8 cellular contexts compared by ENCODE assay signal in genomic region chr15:65833501-65834220, GRCh38. TPM values are rescaled to one million over a fixed set of nuclear protein-coding genes. Genes with fewer than 3 reads are reported as not detected.
DNase-seq lines count a peak whose midpoint lies in the region; ATAC-seq and TF ChIP-seq lines count a peak whose summit lies in the region.

No MANE protein-coding gene starts in this region.

- no peaks in the 10 kb centered on the region for H3K9me3 Mint-ChIP-seq in activated CD4-positive, alpha-beta T cell treated with anti-CD3 and anti-CD28 coated beads, Interleukin-2, amount 10 ng/mL, durations not matched to agents 24 days and 14 days

- H3K27me3 ChIP-seq in cardiac muscle cell = no peaks in the 10 kb centered on the region
- no peaks in the 10 kb centered on the region for H3K27me3 ChIP-seq in fibroblast of lung (ENCODE audit: control insufficient read depth, insufficient read depth, low read length)
- no peaks in the 10 kb centered on the region for H3K27me3 ChIP-seq in sigmoid colon

- ATAC-seq in GM21423 (IDR thresholded peaks at IDR 0.05; ENCODE audit: unreplicated experiment) = no peak
- no peak for ATAC-seq in GM18858 (IDR thresholded peaks at IDR 0.05; ENCODE audit: unreplicated experiment)

- DNase-seq in cardiac muscle cell (ENCODE audit: low read depth in 1 of 2, low spot score in 1 of 2) (peak in 1 of 2 donors; percentile 11), cardiac septum (ENCODE audit: low spot score) (no peak), fibroblast of lung (ENCODE audit: low read depth in 2 of 2) (no peak), sigmoid colon (no peak), NOMO-1 treated with DMSO at 0.1 percent for 48 hours (lab: John Stamatoyannopoulos, UW; ENCODE audit: unreplicated experiment) (no peak)
- DNase-seq in activated CD4-positive, alpha-beta T cell treated with anti-CD3 and anti-CD28 coated beads, Interleukin-2, amount 10 ng/mL, durations not matched to agents 24 days and 14 days = peak; percentile 64

- peak overlapping the region; percentile 84 for H3K4me3 Mint-ChIP-seq in activated CD4-positive, alpha-beta T cell treated with anti-CD3 and anti-CD28 coated beads, Interleukin-2, amount 10 ng/mL, durations not matched to agents 24 days and 14 days

- no peaks in the 10 kb centered on the region for H4K20me1 ChIP-seq in fibroblast of lung (ENCODE audit: control insufficient read depth, extremely low read depth, insufficient read depth, low read length)

- intact Hi-C loops in cardiac septum (cut with DNase I) (loop anchor here (5.0 kb wide), 1 partner anchor 41 kb away; the partner anchor contains the start of gene DENND4A), sigmoid colon (cut with DNase I) (loop anchor here (2.0 kb wide), 1 partner anchor 41 kb away; the partner anchor contains the start of gene DENND4A)
- intact Hi-C loops in activated CD4-positive, alpha-beta T cell treated with anti-CD3 and anti-CD28 coated beads, Interleukin-2, amount 10 ng/mL, durations not matched to agents 24 days and 14 days (cut with micrococcal nuclease) = loop anchor here (2.0 kb wide), 1 partner anchor 15 kb away; no protein-coding TSS in a partner anchor

- H3K27ac ChIP-seq in cardiac muscle cell (peak overlapping the region; percentile 91), fibroblast of lung (ENCODE audit: insufficient read depth, low read length) (no peak overlapping the region), sigmoid colon (peak overlapping the region; percentile 73 to 85 (median 79))

- TF ChIP-seq CTCF in cardiac muscle cell (IDR thresholded peaks at IDR 0.05; ENCODE audit: low read depth, low read length) (no peak), fibroblast of lung (conservative IDR thresholded peaks at IDR 0.05 in 1 of 2, IDR thresholded peaks at IDR 0.05 in 1 of 2; ENCODE audit: low read depth in 1 of 2, low read length in 2 of 2) (no peak), sigmoid colon (IDR thresholded peaks at IDR 0.05) (no peak)

- H3K4me3 ChIP-seq in cardiac muscle cell = no peak overlapping the region
- H3K4me3 ChIP-seq in fibroblast of lung (replicated peaks in 1 of 4; ENCODE audit: control extremely low read depth in 1 of 4, insufficient read depth in 1 of 4, low read depth in 3 of 4, low read length in 4 of 4) = no peak overlapping the region
- H3K4me3 ChIP-seq in sigmoid colon = no peak overlapping the region

- H3K36me3 ChIP-seq in cardiac muscle cell = no peaks in the 10 kb centered on the region
- no peaks in the 10 kb centered on the region for H3K36me3 ChIP-seq in fibroblast of lung (ENCODE audit: control insufficient read depth, insufficient read depth, low read length)
- H3K36me3 ChIP-seq in sigmoid colon = no peaks in the 10 kb centered on the region

- 48% methylated on average over 4 of the region's 4 CpGs for WGBS in sigmoid colon, 2 donors

- H2AFZ ChIP-seq in fibroblast of lung (ENCODE audit: low read length) = peak overlapping the region; percentile 0

- TF ChIP-seq POLR2A in sigmoid colon (IDR thresholded peaks at IDR 0.05) = no peak

- peak overlapping the region; percentile 99 for H3K27ac Mint-ChIP-seq in activated CD4-positive, alpha-beta T cell treated with anti-CD3 and anti-CD28 coated beads, Interleukin-2, amount 10 ng/mL, durations not matched to agents 24 days and 14 days

- H3K9me3 ChIP-seq in cardiac muscle cell (ENCODE audit: low read depth) (no peaks in the 10 kb centered on the region), fibroblast of lung (ENCODE audit: control insufficient read depth, insufficient read depth, low read depth, low read length) (no peaks in the 10 kb centered on the region), sigmoid colon (no peaks in the 10 kb centered on the region)

- H3K27me3 Mint-ChIP-seq in activated CD4-positive, alpha-beta T cell treated with anti-CD3 and anti-CD28 coated beads, Interleukin-2, amount 10 ng/mL, durations not matched to agents 24 days and 14 days = no peaks in the 10 kb centered on the region

- H3K9ac ChIP-seq in fibroblast of lung (ENCODE audit: insufficient read depth, low read length) = no peak overlapping the region

- no peak for TF ChIP-seq EP300 in sigmoid colon (IDR thresholded peaks at IDR 0.05)

- no peaks in the 10 kb centered on the region for H3K36me3 Mint-ChIP-seq in activated CD4-positive, alpha-beta T cell treated with anti-CD3 and anti-CD28 coated beads, Interleukin-2, amount 10 ng/mL, durations not matched to agents 24 days and 14 days (ENCODE audit: low read depth)

- H3K4me1 ChIP-seq in cardiac muscle cell (ENCODE audit: low read depth) (peaks cover 25% of the 10 kb centered on the region), fibroblast of lung (ENCODE audit: control insufficient read depth, extremely low read depth, insufficient read depth, low read length) (peaks cover 6% of the 10 kb centered on the region), sigmoid colon (peaks cover 0 to 41% (median 36%) of the 10 kb centered on the region in 4 donors)

- no peaks in the 10 kb centered on the region for H3K79me2 ChIP-seq in fibroblast of lung (ENCODE audit: control insufficient read depth, insufficient read depth, low read length)

- H3K4me1 Mint-ChIP-seq in activated CD4-positive, alpha-beta T cell treated with anti-CD3 and anti-CD28 coated beads, Interleukin-2, amount 10 ng/mL, durations not matched to agents 24 days and 14 days = peaks cover 39% of the 10 kb centered on the region

- no peak overlapping the region for H3K4me2 ChIP-seq in fibroblast of lung (ENCODE audit: extremely low read depth, insufficient read depth, low read length)

RNA-seq across cellular contexts. Expression of gene RAB11A, which starts 35.6 kb away (rescaled TPM):
- total RNA-seq in cardiac muscle cell (163 and 189 TPM in 2 replicates), cardiac septum (147 TPM), fibroblast of lung (38.8 and 56.8 TPM in 2 replicates), sigmoid colon (100 to 1,000 TPM in 1 of 4 donors, 10 to 100 TPM in 3; 74.2 to 112 (median 90.3) TPM)
- polyA plus RNA-seq in cardiac muscle cell (247 and 259 TPM in 2 replicates), fibroblast of lung (501 and 527 TPM in 2 replicates), sigmoid colon (100 to 1,000 TPM; 291 to 468 (median 344) TPM)
- total RNA-seq in activated CD4-positive, alpha-beta T cell treated with anti-CD3 and anti-CD28 coated beads, Interleukin-2, amount 10 ng/mL, durations not matched to agents 24 days and 14 days = 163 TPM in 2 replicates
- polyA plus RNA-seq in fibroblast of lung (2012) = 216 and 245 TPM in 2 replicates
- polyA minus RNA-seq in fibroblast of lung (ENCODE audit: low replicate concordance) = 17.5 and 61.6 TPM in 2 replicates

RNA-seq across cellular contexts. Expression of gene DENND4A, which starts 41.6 kb away (rescaled TPM):
- 4.7 and 7.7 TPM in 2 replicates for total RNA-seq in cardiac muscle cell
- polyA plus RNA-seq in cardiac muscle cell = 3.5 and 7.4 TPM in 2 replicates
- total RNA-seq in cardiac septum = 19.1 TPM
- 44.2 and 48.3 TPM in 2 replicates for total RNA-seq in activated CD4-positive, alpha-beta T cell treated with anti-CD3 and anti-CD28 coated beads, Interleukin-2, amount 10 ng/mL, durations not matched to agents 24 days and 14 days
- 24.9 and 30.6 TPM in 2 replicates for total RNA-seq in fibroblast of lung
- 13.5 and 16.7 TPM in 2 replicates for polyA plus RNA-seq in fibroblast of lung
- polyA plus RNA-seq in fibroblast of lung (2012) = 8.1 and 10.4 TPM in 2 replicates
- polyA minus RNA-seq in fibroblast of lung (ENCODE audit: low replicate concordance) = 8.2 and 12.8 TPM in 2 replicates
- 10 to 100 TPM; 29.3 to 46.1 (median 43.9) TPM for total RNA-seq in sigmoid colon
- 10 to 100 TPM in 1 of 3 donors, 1 to 10 TPM in 2; 2.4 to 10.5 (median 4.9) TPM for polyA plus RNA-seq in sigmoid colon
